In genomic region chr1:228647523-228648444, GRCh38 we compare ENCODE assay signal across 8 cellular contexts.
DNase-seq lines count a peak whose midpoint lies in the region; ATAC-seq and TF ChIP-seq lines count a peak whose summit lies in the region.

No MANE protein-coding gene starts in this region.

- no peaks in the 10 kb centered on the region for H3K36me3 ChIP-seq in BE2C
- no peaks in the 10 kb centered on the region for H3K36me3 ChIP-seq in HAP-1 (replicated peaks)
- no peaks in the 10 kb centered on the region for H3K36me3 ChIP-seq in left ventricle myocardium inferior
- H3K36me3 ChIP-seq in psoas muscle (ENCODE audit: insufficient read depth in 1 of 2, low read depth in 1 of 2): no peaks in the 10 kb centered on the region

- intact Hi-C loops in left ventricle myocardium inferior (cut with micrococcal nuclease) (no loop called here), psoas muscle (cut with DNase I) (no loop called here)

- H3K4me1 Mint-ChIP-seq in activated naive CD4-positive, alpha-beta T cell treated with anti-CD3 and anti-CD28 coated beads, Interleukin-2, amount 10 ng/mL, durations not matched to agents 7 days and 5 days: peaks cover 29% of the 10 kb centered on the region

- H3K4me1 ChIP-seq in BE2C (no peaks in the 10 kb centered on the region), HAP-1 (peaks cover 6% of the 10 kb centered on the region; the same call in 1 of the 2 replicates), left ventricle myocardium inferior (peaks cover 24% of the 10 kb centered on the region), psoas muscle (peaks cover 15% of the 10 kb centered on the region)

- peak overlapping the region; percentile 80 for H3K4me3 ChIP-seq in BE2C (ENCODE audit: low read depth, low read length)
- H3K4me3 ChIP-seq in HAP-1: peak overlapping the region; percentile 46
- H3K4me3 ChIP-seq in left ventricle myocardium inferior: peak overlapping the region; percentile 66
- H3K4me3 ChIP-seq in psoas muscle: peak overlapping the region; percentile 60

- H3K27me3 ChIP-seq in BE2C: no peaks in the 10 kb centered on the region
- H3K27me3 ChIP-seq in HAP-1 (ENCODE audit: low read depth): no peaks in the 10 kb centered on the region
- H3K27me3 ChIP-seq in left ventricle myocardium inferior (ENCODE audit: low read depth): peaks cover 59% of the 10 kb centered on the region
- H3K27me3 ChIP-seq in psoas muscle (ENCODE audit: insufficient read depth in 3 of 3, low read length in 2 of 3): peaks cover 5 to 61% (median 38%) of the 10 kb centered on the region in 3 donors

- peak overlapping the region; percentile 73 for H3K4me3 Mint-ChIP-seq in activated naive CD4-positive, alpha-beta T cell treated with anti-CD3 and anti-CD28 coated beads, Interleukin-2, amount 10 ng/mL, durations not matched to agents 7 days and 5 days

- H3K9me3 ChIP-seq in BE2C (no peaks in the 10 kb centered on the region), HAP-1 (no peaks in the 10 kb centered on the region), left ventricle myocardium inferior (replicated peaks) (no peaks in the 10 kb centered on the region), psoas muscle (no peaks in the 10 kb centered on the region)

- CTCF ChIA-PET in activated naive CD4-positive, alpha-beta T cell treated with anti-CD3 and anti-CD28 coated beads, Interleukin-2, amount 10 ng/mL, durations not matched to agents 7 days and 5 days (lab: Charles Lee): no interaction called here

- 2 to 6% (median 3%) methylated on average over 61 to 67 of the region's 67 CpGs for WGBS in psoas muscle, 3 donors

- H3K27ac Mint-ChIP-seq in activated naive CD4-positive, alpha-beta T cell treated with anti-CD3 and anti-CD28 coated beads, Interleukin-2, amount 10 ng/mL, durations not matched to agents 7 days and 5 days: peak overlapping the region; percentile 46

- no peaks in the 10 kb centered on the region for H3K9me3 Mint-ChIP-seq in activated naive CD4-positive, alpha-beta T cell treated with anti-CD3 and anti-CD28 coated beads, Interleukin-2, amount 10 ng/mL, durations not matched to agents 7 days and 5 days

- ATAC-seq in psoas muscle (peak; percentile 36 to 53 (median 43)), HG03442 (IDR thresholded peaks at IDR 0.05; ENCODE audit: unreplicated experiment) (no peak)

- no peak overlapping the region for H3K27ac ChIP-seq in left ventricle myocardium inferior (replicated peaks)
- H3K27ac ChIP-seq in psoas muscle: no peak overlapping the region
- no peak overlapping the region for H3K27ac ChIP-seq in substantia nigra (ENCODE audit: low read depth, low read length, poor library complexity, severe bottlenecking)

- in situ Hi-C loops in HAP-1 (cut with MboI; ENCODE audit: low sequenced_read_pairs): no loop called here

- TF ChIP-seq CTCF in BE2C (IDR thresholded peaks at IDR 0.05; ENCODE audit: low read depth, low read length): no peak
- no peak for TF ChIP-seq CTCF in left ventricle myocardium inferior (IDR thresholded peaks at IDR 0.05; ENCODE audit: borderline replicate concordance)
- TF ChIP-seq CTCF in psoas muscle (IDR thresholded peaks at IDR 0.05): no peak

- H3K36me3 Mint-ChIP-seq in activated naive CD4-positive, alpha-beta T cell treated with anti-CD3 and anti-CD28 coated beads, Interleukin-2, amount 10 ng/mL, durations not matched to agents 7 days and 5 days: peaks cover 8% of the 10 kb centered on the region

- DNase-seq in BE2C (peak; percentile 69), HAP-1 (ENCODE audit: low spot score in 2 of 2) (peak; percentile 82 to 87), NCI-H526 (lab: John Stamatoyannopoulos, UW) (peak; percentile 36 to 71), left ventricle myocardium inferior (peak; percentile 19), psoas muscle (peak in 1 of 2 donors; percentile 57), substantia nigra (lab: John Stamatoyannopoulos, UW) (no peak)
- peak; percentile 45 for DNase-seq in activated naive CD4-positive, alpha-beta T cell treated with anti-CD3 and anti-CD28 coated beads, Interleukin-2, amount 10 ng/mL, durations not matched to agents 7 days and 5 days

- peaks cover 60% of the 10 kb centered on the region for H3K27me3 Mint-ChIP-seq in activated naive CD4-positive, alpha-beta T cell treated with anti-CD3 and anti-CD28 coated beads, Interleukin-2, amount 10 ng/mL, durations not matched to agents 7 days and 5 days

Comparison
In these comparisons a context has a peak if more than half of its experiments do, and no peak if none do; other contexts are left out.
1. DNase-seq: peak in BE2C (single experiment), HAP-1 (2 of 2), NCI-H526 (2 of 2), activated naive CD4-positive, alpha-beta T cell treated with anti-CD3 and anti-CD28 coated beads, Interleukin-2, amount 10 ng/mL, durations not matched to agents 7 days and 5 days (single experiment) and left ventricle myocardium inferior (single experiment); none in substantia nigra (0 of 49).
2. Peak in every context shown above with its lines, with median percentiles within 50 percentile points of each other: H3K4me3 ChIP-seq.